21 cellular contexts compared by ENCODE assay signal in genomic region chr11:94103476-94103875, GRCh38.
"Had no signal": no experiment of that assay in that cellular context is flagged by ENCODE, and none has a peak within 500 bp of the region (broad histone marks: within the 10 kb centered on the region; RNA-seq: fewer than 3 reads in every experiment).

No MANE protein-coding gene starts in this region.

- H3K36me3 ChIP-seq: MG63, SJSA1 had no signal

- ATAC-seq: K562 had no signal

- H3K4me3 Mint-ChIP-seq: IgD-negative memory B cell had no signal

- DNase-seq: Kasumi-1, MG63, NCI-H1092, NCI-H1105 treated with DMSO at 0.1 percent for 48 hours, NCI-H1417 treated with DMSO at 0.1 percent for 48 hours, NCI-H146, NCI-H1694 treated with DMSO at 0.1 percent for 48 hours, NCI-H1930, NCI-H2081, NCI-H2107, NCI-H2227 treated with DMSO at 0.1 percent for 48 hours, NCI-H524, NCI-H526 treated with DMSO at 0.1 percent for 48 hours, NCI-H774, Right ventricle myocardium superior, RPMI8226, SIG-M5 had no signal

- H3K4me3 ChIP-seq: K562, MG63, SJSA1, SK-N-MC had no signal

- H3K27ac Mint-ChIP-seq: IgD-negative memory B cell had no signal

- H3K27me3 ChIP-seq: MG63, SJSA1 had no signal

- H3K4me1 ChIP-seq: SJSA1 had no signal

- H3K9me3 ChIP-seq: MG63, SJSA1 had no signal
